Comparison of ENCODE assay signal across 10 cellular contexts in the genomic region with DNA sequence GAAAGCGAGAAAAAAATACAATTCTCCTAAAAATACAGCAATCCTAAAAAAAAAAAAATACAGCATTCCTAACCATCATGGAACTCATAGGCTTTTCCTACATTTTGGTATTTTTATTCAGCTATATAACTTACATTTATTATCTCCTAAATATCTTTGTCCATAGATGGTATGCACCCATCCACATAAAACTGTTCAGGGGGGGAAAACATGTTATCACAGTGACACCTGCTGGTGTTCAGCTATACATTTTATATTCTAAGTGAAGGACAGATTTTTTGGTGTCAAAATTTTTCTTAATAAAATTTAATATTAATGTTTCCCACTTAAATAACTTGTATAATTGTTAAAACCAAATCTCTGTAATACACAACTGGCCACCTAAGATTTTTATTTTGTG. TPM values are rescaled to one million over a fixed set of nuclear protein-coding genes. Genes with fewer than 3 reads are reported as not detected.
A peak's percentile ranks its signal among the peaks of the same experiment; 100 is the strongest.
DNase-seq lines count a peak whose midpoint lies in the region; ATAC-seq and TF ChIP-seq lines count a peak whose summit lies in the region.
"Had no signal": no experiment of that assay in that cellular context is flagged by ENCODE, and none has a peak within 500 bp of the region (broad histone marks: within the 10 kb centered on the region; RNA-seq: fewer than 3 reads in every experiment).

No MANE protein-coding gene starts in this region.

- no peak for TF ChIP-seq EP300 in SK-N-SH (IDR thresholded peaks at IDR 0.05; ENCODE audit: borderline replicate concordance in 1 of 2, low read depth in 1 of 2, low read length in 1 of 2)
- no peak for TF ChIP-seq EP300 in transverse colon (IDR thresholded peaks at IDR 0.05; ENCODE audit: low read depth)

- H3K4me3 ChIP-seq in SK-N-SH (ENCODE audit: low read depth in 2 of 2, low read length in 1 of 2) = no peak overlapping the region
- H3K4me3 ChIP-seq in transverse colon = no peak overlapping the region

- no peaks in the 10 kb centered on the region for H3K36me3 ChIP-seq in SK-N-SH (replicated peaks in 1 of 2; ENCODE audit: control insufficient read depth in 1 of 2, insufficient read depth in 2 of 2, low read length in 1 of 2)
- H3K36me3 ChIP-seq in transverse colon = no peaks in the 10 kb centered on the region

- ATAC-seq in foreskin keratinocyte (peak; percentile 41), GM18907 (IDR thresholded peaks at IDR 0.05; ENCODE audit: unreplicated experiment) (no peak), HG03521 (IDR thresholded peaks at IDR 0.05; ENCODE audit: unreplicated experiment) (no peak)

- H2AFZ ChIP-seq in SK-N-SH (ENCODE audit: low read depth) = no peak overlapping the region

- 93% methylated on average over 1 of the region's 1 CpG for WGBS in SK-N-SH (ENCODE audit: low lambda C conversion rate)
- WGBS in transverse colon (ENCODE audit: low coverage in 1 of 2), 2 donors = 96 to 100% methylated on average over 1 of the region's 1 CpG

- no peaks in the 10 kb centered on the region for H3K9me3 ChIP-seq in SK-N-SH
- H3K9me3 ChIP-seq in transverse colon = no peaks in the 10 kb centered on the region

- no peaks in the 10 kb centered on the region for H4K20me1 ChIP-seq in SK-N-SH (ENCODE audit: insufficient read depth)

- H3K9me2 ChIP-seq in SK-N-SH = no peaks in the 10 kb centered on the region

- POLR2A ChIA-PET in SK-N-SH (lab: Yijun Ruan, JAX) = no interaction called here

- no peak overlapping the region for H3K4me2 ChIP-seq in SK-N-SH

- H3K4me1 ChIP-seq in SK-N-SH (ENCODE audit: control insufficient read depth in 1 of 2, insufficient read depth in 2 of 2, low read depth in 1 of 2, low read length in 1 of 2) (no peaks in the 10 kb centered on the region; a peak in 1 of 4 replicates), foreskin keratinocyte (no peaks in the 10 kb centered on the region), transverse colon (no peaks in the 10 kb centered on the region)

- CTCF ChIA-PET in SK-N-SH (lab: Yijun Ruan, JAX) = interaction anchor here (0.8 to 2.1 kb wide), 14 partner anchors 9 to 444 kb away, joined by 3 to 18 read pairs (median 4); no protein-coding TSS in a partner anchor

- in situ Hi-C loops in transverse colon (cut with MboI; ENCODE audit: low pct_ligation_motif_present in 1 of 4, low pct_unique_long_range_greater_than_20kb in 1 of 4, low sequenced_read_pairs in 3 of 4) = loop anchor here in 2 of 4 donors (10.0 kb wide), 1 partner anchor 281 kb away; the partner anchor contains the start of gene BMP6 (in 2 of the 2)

- TF ChIP-seq POLR2A in transverse colon (IDR thresholded peaks at IDR 0.05) = no peak

- no peaks in the 10 kb centered on the region for H3K27me3 ChIP-seq in SK-N-SH (ENCODE audit: insufficient read depth)
- no peaks in the 10 kb centered on the region for H3K27me3 ChIP-seq in foreskin keratinocyte
- H3K27me3 ChIP-seq in transverse colon = no peaks in the 10 kb centered on the region

- DNase-seq in AML-193 (lab: John Stamatoyannopoulos, UW) (peak; percentile 56 to 63), H4 (ENCODE audit: low spot score) (peak; percentile 25), SK-N-SH (peak; percentile 57), foreskin keratinocyte (peak in 1 of 2 donors; percentile 22), transverse colon (no peak), DMS79 (lab: John Stamatoyannopoulos, UW) (no peak)

- H3K27ac ChIP-seq in SK-N-SH (ENCODE audit: low read depth in 2 of 2, low read length in 1 of 2) (no peak overlapping the region), foreskin keratinocyte (no peak overlapping the region), transverse colon (no peak overlapping the region)
- H3K27ac ChIP-seq: epithelial cell of prostate, HL-60 had no signal

- no peaks in the 10 kb centered on the region for H3F3A ChIP-seq in SK-N-SH (replicated peaks; ENCODE audit: insufficient read depth)

- TF ChIP-seq CTCF in SK-N-SH (IDR thresholded peaks at IDR 0.05) (peak; percentile 75), foreskin keratinocyte (conservative IDR thresholded peaks at IDR 0.05) (peak; percentile 79), transverse colon (IDR thresholded peaks at IDR 0.05) (peak; percentile 32 to 44 (median 42))

- intact Hi-C loops in transverse colon (cut with DNase I; ENCODE audit: low total_unique reads) = no loop called here

- H3K9ac ChIP-seq in SK-N-SH = no peak overlapping the region

- TF ChIP-seq RAD21 in SK-N-SH (IDR thresholded peaks at IDR 0.05; ENCODE audit: low read length) = peak; percentile 80

- no peaks in the 10 kb centered on the region for H3K79me2 ChIP-seq in SK-N-SH (ENCODE audit: insufficient read depth)

TF ChIP-seq in SK-N-SH, 30 proteins besides CTCF, POLR2A, EP300 and RAD21:
- TF ChIP-seq MXI1 (IDR thresholded peaks at IDR 0.05; ENCODE audit: low read depth, low read length) = no peak
- TF ChIP-seq SMC3 (IDR thresholded peaks at IDR 0.05; ENCODE audit: low read depth, low read length) = peak; percentile 38
TF ChIP-seq in SK-N-SH: peak in this region for 1.

RNA-seq across cellular contexts. Expression of gene BLOC1S5, which starts 58.0 kb away (rescaled TPM):
- total RNA-seq in H4 (2014; rRNA removed; shearing (Covaris generic)) = 13.9 and 14.8 TPM in 2 replicates
- polyA plus RNA-seq in SK-N-SH (2012; rRNA removed) (4.2 and 4.4 TPM in 2 replicates), foreskin keratinocyte (4.3 and 4.7 TPM in 2 replicates)
- polyA plus RNA-seq in SK-N-SH (2012; cell fraction: cytosol; rRNA removed) = 6.4 and 6.6 TPM in 2 replicates
- 0.68 and 1.5 TPM in 2 replicates for polyA plus RNA-seq in SK-N-SH (2012; cell fraction: nucleus; rRNA removed)
- total RNA-seq in foreskin keratinocyte (11.5 TPM in 2 replicates), transverse colon (10 to 100 TPM in 2 of 4 donors, 1 to 10 TPM in 2; 2.0 to 12.7 (median 10.3) TPM)

Comparison
In these comparisons a context has a peak if more than half of its experiments do, and no peak if none do; other contexts are left out.
1. DNase-seq: peak in AML-193 (2 of 2), H4 (single experiment) and SK-N-SH (single experiment); none in transverse colon (single experiment) and DMS79 (single experiment).
2. Peak in every context shown above with its lines, with median percentiles within 50 percentile points of each other: CTCF ChIP-seq.